Comparison of ENCODE assay signal across 8 cellular contexts in genomic region chr14:51283402-51283825, GRCh38. TPM values are rescaled to one million over a fixed set of nuclear protein-coding genes. Genes with fewer than 3 reads are reported as not detected.
DNase-seq lines count a peak whose midpoint lies in the region; ATAC-seq, FAIRE-seq and TF ChIP-seq lines count a peak whose summit lies in the region.

No MANE protein-coding gene starts in this region.

- CTCF ChIA-PET in activated B cell treated with CpG ODN at 0.5 μM for 24 hours (lab: Charles Lee) = interaction anchor here (0.8 to 3.8 kb wide), 10 partner anchors 9 to 695 kb away, joined by 3 to 31 read pairs (median 6); partner anchors contain the start of gene FRMD6

- intact Hi-C loops in activated B cell treated with CpG ODN at 0.5 μM for 24 hours (cut with micrococcal nuclease) = loop anchor here (1.0 to 5.0 kb wide), 5 partner anchors 43 to 849 kb away; partner anchors contain the start of gene TMX1
- intact Hi-C loops in heart right ventricle (cut with DNase I) = loop anchor here (1.0 to 10.0 kb wide), 13 partner anchors 251 to 704 kb away; partner anchors contain the start of genes FRMD6 (in 7 of the 10) and RTRAF (in 2 of the 10)

- H3K4me3 Mint-ChIP-seq in activated B cell treated with CpG ODN at 0.5 μM for 24 hours = no peak overlapping the region
- H3K4me3 Mint-ChIP-seq in activated naive CD8-positive, alpha-beta T cell treated with anti-CD3 and anti-CD28 coated beads for 36 hours = no peak overlapping the region

- H3K36me3 Mint-ChIP-seq in activated B cell treated with CpG ODN at 0.5 μM for 24 hours (ENCODE audit: low read depth) = peaks cover 3% of the 10 kb centered on the region
- no peaks in the 10 kb centered on the region for H3K36me3 Mint-ChIP-seq in activated naive CD8-positive, alpha-beta T cell treated with anti-CD3 and anti-CD28 coated beads for 36 hours

- POLR2A ChIA-PET in activated B cell treated with CpG ODN at 0.5 μM for 24 hours (lab: Charles Lee) = no interaction called here

- H3K9me3 ChIP-seq in heart right ventricle = no peaks in the 10 kb centered on the region

- 23 to 27% methylated on average over 3 of the region's 3 CpGs for WGBS in heart right ventricle, 2 donors

- H3K27me3 ChIP-seq in heart right ventricle = no peaks in the 10 kb centered on the region

- peaks cover 9% of the 10 kb centered on the region for H3K4me1 Mint-ChIP-seq in activated B cell treated with CpG ODN at 0.5 μM for 24 hours
- H3K4me1 Mint-ChIP-seq in activated naive CD8-positive, alpha-beta T cell treated with anti-CD3 and anti-CD28 coated beads for 36 hours = peaks cover 2% of the 10 kb centered on the region

- H3K4me1 ChIP-seq in heart right ventricle = no peaks in the 10 kb centered on the region

- H3K36me3 ChIP-seq in heart right ventricle = no peaks in the 10 kb centered on the region

- FAIRE-seq in H54 (lab: Jason Lieb, UNC) = peak; percentile 75

- H3K27me3 Mint-ChIP-seq in activated B cell treated with CpG ODN at 0.5 μM for 24 hours = no peaks in the 10 kb centered on the region
- no peaks in the 10 kb centered on the region for H3K27me3 Mint-ChIP-seq in activated naive CD8-positive, alpha-beta T cell treated with anti-CD3 and anti-CD28 coated beads for 36 hours

- no peak overlapping the region for H3K27ac Mint-ChIP-seq in activated B cell treated with CpG ODN at 0.5 μM for 24 hours
- H3K27ac Mint-ChIP-seq in activated naive CD8-positive, alpha-beta T cell treated with anti-CD3 and anti-CD28 coated beads for 36 hours = no peak overlapping the region

- ATAC-seq in activated B cell treated with CpG ODN at 0.5 μM for 24 hours (ENCODE audit: low read depth) (peak; percentile 52), heart right ventricle (peak in 7 of 8 donors; percentile 85 to 90 (median 87)), HG03159 (IDR thresholded peaks at IDR 0.05; ENCODE audit: unreplicated experiment) (no peak)

- TF ChIP-seq POLR2A in H54 (IDR thresholded peaks at IDR 0.05; ENCODE audit: low read depth, low read length) = no peak

- H3K4me3 ChIP-seq in heart right ventricle = no peak overlapping the region
- no peak overlapping the region for H3K4me3 ChIP-seq in retinal pigment epithelial cell (ENCODE audit: low read length)

- no peak overlapping the region for H3K27ac ChIP-seq in heart right ventricle

- TF ChIP-seq CTCF in activated B cell treated with CpG ODN at 0.5 μM for 24 hours (IDR thresholded peaks at IDR 0.05) = peak; percentile 88
- TF ChIP-seq CTCF in heart right ventricle (IDR thresholded peaks at IDR 0.05) = peak; percentile 50 to 92 (median 85)
- peak; percentile 71 for TF ChIP-seq CTCF in retinal pigment epithelial cell (conservative IDR thresholded peaks at IDR 0.05; ENCODE audit: low read depth, low read length)

- H3K9me3 Mint-ChIP-seq in activated B cell treated with CpG ODN at 0.5 μM for 24 hours = no peaks in the 10 kb centered on the region
- no peaks in the 10 kb centered on the region for H3K9me3 Mint-ChIP-seq in activated naive CD8-positive, alpha-beta T cell treated with anti-CD3 and anti-CD28 coated beads for 36 hours

- DNase-seq in Ammon's horn (ENCODE audit: low spot score) (peak; percentile 77), H54 (ENCODE audit: insufficient read length, low spot score) (peak; percentile 30), NCI-H2171 (lab: John Stamatoyannopoulos, UW) (peak; percentile 96), activated B cell treated with CpG ODN at 0.5 μM for 24 hours (no peak), heart right ventricle (peak in 1 of 2 donors; percentile 36), retinal pigment epithelial cell (ENCODE audit: low read depth) (peak; percentile 68)
- DNase-seq in activated naive CD8-positive, alpha-beta T cell treated with anti-CD3 and anti-CD28 coated beads for 36 hours = no peak

RNA-seq across cellular contexts. Expression of gene TMX1, which starts 43.4 kb away (rescaled TPM):
- 24.6 and 25.3 TPM in 2 replicates for total RNA-seq in activated B cell treated with CpG ODN at 0.5 μM for 24 hours
- total RNA-seq in heart right ventricle = 10 to 100 TPM in 3 of 10 donors, 1 to 10 TPM in 7; 5.6 to 14.5 (median 6.9) TPM
- polyA plus RNA-seq in heart right ventricle = 1 to 10 TPM; 4.0 to 6.7 TPM
- 10 to 100 TPM; 62.3 to 65.4 TPM for total RNA-seq in activated naive CD8-positive, alpha-beta T cell treated with anti-CD3 and anti-CD28 coated beads for 36 hours

Comparison
In these comparisons a context has a peak if more than half of its experiments do, and no peak if none do; other contexts are left out.
1. DNase-seq: peak in Ammon's horn (single experiment), H54 (single experiment), NCI-H2171 (single experiment) and retinal pigment epithelial cell (single experiment); none in activated B cell treated with CpG ODN at 0.5 μM for 24 hours (single experiment) and activated naive CD8-positive, alpha-beta T cell treated with anti-CD3 and anti-CD28 coated beads for 36 hours (single experiment).
2. Peak in every context shown above with its lines, with median percentiles within 50 percentile points of each other: CTCF ChIP-seq.